2 cellular contexts compared by ENCODE assay signal in the genomic region with DNA sequence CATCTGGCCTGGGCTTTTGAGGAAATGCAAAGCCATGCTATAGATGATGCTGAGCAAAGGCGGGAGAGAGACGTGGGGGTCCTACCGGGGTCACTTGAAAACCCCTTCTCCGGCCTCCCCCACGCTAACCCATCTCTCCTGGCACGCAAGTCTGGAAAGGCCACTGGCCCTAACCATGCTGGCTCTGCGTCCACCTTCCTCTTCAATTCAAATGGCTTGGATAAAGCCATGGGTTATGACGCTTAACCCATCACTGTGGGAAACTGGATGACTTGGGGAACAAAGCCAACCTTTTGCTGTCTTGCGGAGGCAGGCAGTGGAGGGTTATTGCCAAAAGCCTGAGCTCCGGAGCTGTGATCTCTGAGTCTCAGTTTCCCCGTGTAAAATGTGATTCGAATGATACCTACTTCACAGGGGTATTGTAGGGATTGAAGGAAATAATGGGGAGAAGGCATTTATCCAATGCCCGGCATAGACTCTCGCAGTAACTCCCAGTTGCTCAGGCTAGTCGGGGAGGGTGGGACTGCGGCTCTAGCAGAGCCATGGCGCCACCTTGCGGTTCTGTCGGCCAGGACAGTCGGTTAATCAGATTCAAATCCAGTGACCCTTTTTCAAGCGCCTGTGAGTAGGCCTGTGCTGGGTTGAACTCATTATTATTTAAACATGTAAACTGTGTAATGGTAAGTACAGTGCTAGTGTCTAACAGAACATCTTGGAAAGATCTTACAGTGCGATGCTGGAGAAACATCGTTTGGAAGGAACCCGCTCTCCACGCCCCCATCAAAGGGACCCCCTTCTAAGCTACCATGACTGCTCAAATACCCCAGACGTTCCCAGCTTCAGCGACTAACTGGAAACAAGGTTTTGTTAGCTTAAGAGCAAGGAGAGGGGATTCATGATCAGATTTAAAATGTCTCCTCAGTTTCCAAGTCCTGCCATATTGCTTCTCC.
TF ChIP-seq lines count a peak whose summit lies in the region.

No MANE protein-coding gene starts in this region.

TF ChIP-seq in HCT116, 20 proteins besides CTCF, POLR2A, EP300 and RAD21 (continued from another document):
- TF ChIP-seq, protein P1, sequence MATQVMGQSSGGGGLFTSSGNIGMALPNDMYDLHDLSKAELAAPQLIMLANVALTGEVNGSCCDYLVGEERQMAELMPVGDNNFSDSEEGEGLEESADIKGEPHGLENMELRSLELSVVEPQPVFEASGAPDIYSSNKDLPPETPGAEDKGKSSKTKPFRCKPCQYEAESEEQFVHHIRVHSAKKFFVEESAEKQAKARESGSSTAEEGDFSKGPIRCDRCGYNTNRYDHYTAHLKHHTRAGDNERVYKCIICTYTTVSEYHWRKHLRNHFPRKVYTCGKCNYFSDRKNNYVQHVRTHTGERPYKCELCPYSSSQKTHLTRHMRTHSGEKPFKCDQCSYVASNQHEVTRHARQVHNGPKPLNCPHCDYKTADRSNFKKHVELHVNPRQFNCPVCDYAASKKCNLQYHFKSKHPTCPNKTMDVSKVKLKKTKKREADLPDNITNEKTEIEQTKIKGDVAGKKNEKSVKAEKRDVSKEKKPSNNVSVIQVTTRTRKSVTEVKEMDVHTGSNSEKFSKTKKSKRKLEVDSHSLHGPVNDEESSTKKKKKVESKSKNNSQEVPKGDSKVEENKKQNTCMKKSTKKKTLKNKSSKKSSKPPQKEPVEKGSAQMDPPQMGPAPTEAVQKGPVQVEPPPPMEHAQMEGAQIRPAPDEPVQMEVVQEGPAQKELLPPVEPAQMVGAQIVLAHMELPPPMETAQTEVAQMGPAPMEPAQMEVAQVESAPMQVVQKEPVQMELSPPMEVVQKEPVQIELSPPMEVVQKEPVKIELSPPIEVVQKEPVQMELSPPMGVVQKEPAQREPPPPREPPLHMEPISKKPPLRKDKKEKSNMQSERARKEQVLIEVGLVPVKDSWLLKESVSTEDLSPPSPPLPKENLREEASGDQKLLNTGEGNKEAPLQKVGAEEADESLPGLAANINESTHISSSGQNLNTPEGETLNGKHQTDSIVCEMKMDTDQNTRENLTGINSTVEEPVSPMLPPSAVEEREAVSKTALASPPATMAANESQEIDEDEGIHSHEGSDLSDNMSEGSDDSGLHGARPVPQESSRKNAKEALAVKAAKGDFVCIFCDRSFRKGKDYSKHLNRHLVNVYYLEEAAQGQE (IDR thresholded peaks at IDR 0.05; ENCODE audit: low read depth): no peak
- TF ChIP-seq EGR1 (IDR thresholded peaks at IDR 0.05; ENCODE audit: low read depth) (no peak), ZNF274 (IDR thresholded peaks at IDR 0.05; ENCODE audit: low read depth, low read length) (no peak), ZFX (IDR thresholded peaks at IDR 0.05) (no peak), SRF (IDR thresholded peaks at IDR 0.05; ENCODE audit: low read depth) (no peak)

TF ChIP-seq in SK-N-SH, 30 proteins besides CTCF, POLR2A, EP300 and RAD21 (continued from another document):
- TF ChIP-seq, protein P2, sequence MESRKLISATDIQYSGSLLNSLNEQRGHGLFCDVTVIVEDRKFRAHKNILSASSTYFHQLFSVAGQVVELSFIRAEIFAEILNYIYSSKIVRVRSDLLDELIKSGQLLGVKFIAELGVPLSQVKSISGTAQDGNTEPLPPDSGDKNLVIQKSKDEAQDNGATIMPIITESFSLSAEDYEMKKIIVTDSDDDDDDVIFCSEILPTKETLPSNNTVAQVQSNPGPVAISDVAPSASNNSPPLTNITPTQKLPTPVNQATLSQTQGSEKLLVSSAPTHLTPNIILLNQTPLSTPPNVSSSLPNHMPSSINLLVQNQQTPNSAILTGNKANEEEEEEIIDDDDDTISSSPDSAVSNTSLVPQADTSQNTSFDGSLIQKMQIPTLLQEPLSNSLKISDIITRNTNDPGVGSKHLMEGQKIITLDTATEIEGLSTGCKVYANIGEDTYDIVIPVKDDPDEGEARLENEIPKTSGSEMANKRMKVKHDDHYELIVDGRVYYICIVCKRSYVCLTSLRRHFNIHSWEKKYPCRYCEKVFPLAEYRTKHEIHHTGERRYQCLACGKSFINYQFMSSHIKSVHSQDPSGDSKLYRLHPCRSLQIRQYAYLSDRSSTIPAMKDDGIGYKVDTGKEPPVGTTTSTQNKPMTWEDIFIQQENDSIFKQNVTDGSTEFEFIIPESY (IDR thresholded peaks at IDR 0.05; ENCODE audit: borderline replicate concordance, low read depth): no peak
- TF ChIP-seq NFIC (IDR thresholded peaks at IDR 0.05; ENCODE audit: borderline replicate concordance) (no peak), GATA2 (CRISPR knock-in tag; IDR thresholded peaks at IDR 0.05) (no peak), MXI1 (IDR thresholded peaks at IDR 0.05; ENCODE audit: low read depth, low read length) (peak; percentile 42; the same call in 1 of the 2 replicates), SIN3A (IDR thresholded peaks at IDR 0.05; ENCODE audit: borderline replicate concordance, low read depth, low read length) (peak; percentile 38; the same call in 1 of the 2 replicates), YY1 (IDR thresholded peaks at IDR 0.05; ENCODE audit: low read depth) (no peak), GABPA (IDR thresholded peaks at IDR 0.05; ENCODE audit: low read depth) (no peak), SMC3 (IDR thresholded peaks at IDR 0.05; ENCODE audit: low read depth, low read length) (peak; percentile 91), TCF12 (IDR thresholded peaks at IDR 0.05) (no peak), FOXJ3 (CRISPR knock-in tag; IDR thresholded peaks at IDR 0.05) (no peak)
